Comparison of ENCODE assay signal across 8 cellular contexts in the genomic region with DNA sequence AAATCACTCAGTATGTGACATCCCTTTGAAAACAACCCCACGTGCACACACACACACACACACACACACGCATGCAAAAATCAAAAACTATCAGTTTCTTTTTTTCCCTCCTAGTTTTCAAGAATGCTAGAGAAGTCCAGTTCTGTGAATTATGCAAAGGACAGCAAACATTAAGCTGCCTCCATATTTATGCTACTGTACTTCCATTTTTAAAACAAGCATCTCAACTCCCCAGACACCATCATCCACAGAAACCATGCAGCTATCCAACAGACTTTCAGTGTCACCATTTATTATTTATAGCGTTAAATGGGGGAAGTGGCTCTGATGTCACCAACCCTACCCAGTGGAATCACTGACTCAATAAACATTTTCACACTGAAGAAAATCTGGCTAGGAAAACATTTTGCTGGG. TPM values are rescaled to one million over a fixed set of nuclear protein-coding genes. Genes with fewer than 3 reads are reported as not detected.
DNase-seq lines count a peak whose midpoint lies in the region; FAIRE-seq and TF ChIP-seq lines count a peak whose summit lies in the region.

No MANE protein-coding gene starts in this region.

- TF ChIP-seq CTCF in Peyer's patch (IDR thresholded peaks at IDR 0.05) (no peak), coronary artery (IDR thresholded peaks at IDR 0.05) (no peak), nephron (IDR thresholded peaks at IDR 0.05; ENCODE audit: unreplicated experiment in 3 of 3) (no peak), GM10248 (IDR thresholded peaks at IDR 0.05; ENCODE audit: control extremely low read depth, extremely low read depth, low read depth, missing control alignments) (no peak)

- no peaks in the 10 kb centered on the region for H3K36me3 Mint-ChIP-seq in nephron (ENCODE audit: low read depth)

- peak overlapping the region; percentile 91 to 99 (median 99) for H3K4me3 Mint-ChIP-seq in nephron

- H3K4me3 ChIP-seq in Peyer's patch (peak overlapping the region; percentile 69 to 96 (median 82)), coronary artery (peak overlapping the region; percentile 77)

- peak overlapping the region; percentile 87 to 98 (median 98) for H3K27ac Mint-ChIP-seq in nephron

- no peaks in the 10 kb centered on the region for H3K27me3 Mint-ChIP-seq in nephron (ENCODE audit: low read depth)

- CTCF ChIA-PET in GM10248 (lab: Yijun Ruan, JAX) = interaction anchor here (0.7 to 4.9 kb wide), 5 partner anchors 13 to 93 kb away, joined by 3 to 42 read pairs (median 3); no protein-coding TSS in a partner anchor

- H3K4me1 Mint-ChIP-seq in nephron = peaks cover 58% of the 10 kb centered on the region

- peaks cover 0 to 41% (median 11%) of the 10 kb centered on the region in 4 donors for H3K4me1 ChIP-seq in Peyer's patch

- H3K36me3 ChIP-seq in Peyer's patch = no peaks in the 10 kb centered on the region

- no peaks in the 10 kb centered on the region for H3K9me3 Mint-ChIP-seq in nephron

- FAIRE-seq in GM19239 (lab: Jason Lieb, UNC) = peak; percentile 79

- H3K9me3 ChIP-seq in Peyer's patch = no peaks in the 10 kb centered on the region

- POLR2A ChIA-PET in GM10248 (lab: Yijun Ruan, JAX) = no interaction called here

- no peak for TF ChIP-seq POLR2A in Peyer's patch (IDR thresholded peaks at IDR 0.05)

- DNase-seq in GM19239 (ENCODE audit: insufficient read length, low spot score) = no peak
- no peak for DNase-seq in Peyer's patch
- no peak for DNase-seq in coronary artery (ENCODE audit: low spot score)
- no peak for DNase-seq in globus pallidus (ENCODE audit: low spot score)
- DNase-seq in GM10248 (ENCODE audit: extremely low spot score) = no peak
- no peak for DNase-seq in NCI-H128 (lab: John Stamatoyannopoulos, UW; ENCODE audit: unreplicated experiment)
- no peak for DNase-seq in NCI-H748 treated with DMSO at 0.1 percent for 48 hours (lab: John Stamatoyannopoulos, UW)

- no peaks in the 10 kb centered on the region for H3K27me3 ChIP-seq in Peyer's patch

- H3K27ac ChIP-seq in Peyer's patch (peak overlapping the region in 3 of 4 donors; percentile 93 to 95 (median 94)), coronary artery (peak overlapping the region; percentile 91 to 93)

RNA-seq across cellular contexts. Expression of gene FBXW11, which starts 1.6 kb away (rescaled TPM):
- 10 to 100 TPM; 40.7 to 76.7 (median 49.1) TPM for total RNA-seq in Peyer's patch
